19 cellular contexts compared by ENCODE assay signal in genomic region chr1:44464361-44464760, GRCh38. TPM values are rescaled to one million over a fixed set of nuclear protein-coding genes. Genes with fewer than 3 reads are reported as not detected.
DNase-seq lines count a peak whose midpoint lies in the region; FAIRE-seq and TF ChIP-seq lines count a peak whose summit lies in the region.
"Had no signal": no experiment of that assay in that cellular context is flagged by ENCODE, and none has a peak within 500 bp of the region (broad histone marks: within the 10 kb centered on the region; RNA-seq: fewer than 3 reads in every experiment).

No MANE protein-coding gene starts in this region.

- no peaks in the 10 kb centered on the region for H3K9me2 ChIP-seq in GM23248 (ENCODE audit: insufficient read depth)

- H3F3A ChIP-seq in GM23248 (ENCODE audit: insufficient read depth), result no peaks in the 10 kb centered on the region

- TF ChIP-seq EP300 in suprapubic skin (IDR thresholded peaks at IDR 0.05), result no peak

- peaks cover 4% of the 10 kb centered on the region for H3K9me3 ChIP-seq in suprapubic skin
- H3K9me3 ChIP-seq in GM23248 (ENCODE audit: low read depth), result no peaks in the 10 kb centered on the region

- H3K4me1 ChIP-seq in suprapubic skin (no peaks in the 10 kb centered on the region), GM23248 (ENCODE audit: insufficient read depth) (no peaks in the 10 kb centered on the region)

- H2AFZ ChIP-seq in GM23248, result no peak overlapping the region

- TF ChIP-seq POLR2A in H54 (IDR thresholded peaks at IDR 0.05; ENCODE audit: low read depth, low read length), result no peak
- no peak for TF ChIP-seq POLR2A in suprapubic skin (IDR thresholded peaks at IDR 0.05)

- H3K27me3 ChIP-seq in suprapubic skin (peaks cover 13% of the 10 kb centered on the region), GM23248 (replicated peaks; ENCODE audit: insufficient read depth) (peaks cover 41% of the 10 kb centered on the region)

- H3K9ac ChIP-seq in GM23248, result no peak overlapping the region

- H3K4me2 ChIP-seq in GM23248 (ENCODE audit: unreplicated experiment), result no peak overlapping the region

- no peak overlapping the region for H3K4me3 ChIP-seq in fibroblast of mammary gland (ENCODE audit: control insufficient read depth, low read depth, low read length)
- H3K4me3 ChIP-seq in suprapubic skin, result no peak overlapping the region
- H3K4me3 ChIP-seq in GM23248, result no peak overlapping the region

- H3K36me3 ChIP-seq in suprapubic skin, result no peaks in the 10 kb centered on the region
- H3K36me3 ChIP-seq in GM23248 (ENCODE audit: low read depth), result no peaks in the 10 kb centered on the region

- 79% methylated on average over 3 of the region's 3 CpGs for WGBS in suprapubic skin
- 25 to 35% methylated on average over 3 of the region's 3 CpGs for WGBS in GM23248 (ENCODE audit: low coverage in 1 of 2, low lambda C conversion rate in 2 of 2, missing lambda C conversion rate in 2 of 2), 2 experiments

- H3K79me2 ChIP-seq in GM23248 (ENCODE audit: insufficient read depth), result no peaks in the 10 kb centered on the region

- TF ChIP-seq CTCF in fibroblast of mammary gland (conservative IDR thresholded peaks at IDR 0.05; ENCODE audit: control insufficient read depth, insufficient read depth, low read depth, low read length) (no peak), suprapubic skin (IDR thresholded peaks at IDR 0.05) (no peak)

- FAIRE-seq in H54 (lab: Jason Lieb, UNC) (peak; percentile 60), RCC 7860 (lab: Jason Lieb, UNC) (no peak)
- FAIRE-seq: GM18507 had no signal

- no peak overlapping the region for H3K27ac ChIP-seq in suprapubic skin
- H3K27ac ChIP-seq in GM23248, result no peak overlapping the region
- H3K27ac ChIP-seq: C4-2B had no signal

- DNase-seq in AG08395 (ENCODE audit: low spot score) (peak; percentile 61), H54 (ENCODE audit: insufficient read length, low spot score) (peak; percentile 26), RCC 7860 (ENCODE audit: low spot score) (peak; percentile 37), fibroblast of mammary gland (ENCODE audit: low read depth) (peak; percentile 15), hepatic stellate cell (ENCODE audit: low spot score) (no peak), HPDE6-E6E7 (ENCODE audit: extremely low spot score) (no peak), suprapubic skin (ENCODE audit: low spot score in 2 of 2) (no peak), GM23248 (no peak)
- DNase-seq: 8988T, KBM-7, NCI-H1436, NCI-H2029, NCI-H2171, NCI-H446 treated with DMSO at 0.1 percent for 48 hours, OCI-M1, RPMI8226, SIG-M5 had no signal

- no peaks in the 10 kb centered on the region for H4K20me1 ChIP-seq in GM23248 (ENCODE audit: insufficient read depth)

- in situ Hi-C loops in GM23248 (cut with MboI), result no loop called here

RNA-seq across cellular contexts. Expression of gene RNF220, which starts 59.3 kb away (rescaled TPM):
- total RNA-seq in suprapubic skin, result 100 to 1,000 TPM in 2 of 4 donors, 10 to 100 TPM in 2; 79.4 to 124 (median 99.5) TPM
- 90.8 and 123 TPM in 2 replicates for total RNA-seq in GM23248 (2014; rRNA removed; shearing (Covaris generic))
- 47.2 and 47.4 TPM in 2 replicates for polyA plus RNA-seq in GM23248 (2016; fragmentation: Nextera tagmentation; extraction: Ambion mirVana)

Comparison
In these comparisons a context has a peak if more than half of its experiments do, and no peak if none do; other contexts are left out.
1. DNase-seq: peak in AG08395 (single experiment), H54 (single experiment), RCC 7860 (single experiment) and fibroblast of mammary gland (single experiment); none in hepatic stellate cell (single experiment), HPDE6-E6E7 (single experiment), suprapubic skin (0 of 2) and GM23248 (single experiment).